Comparison of ENCODE assay signal across 22 cellular contexts in the genomic region with DNA sequence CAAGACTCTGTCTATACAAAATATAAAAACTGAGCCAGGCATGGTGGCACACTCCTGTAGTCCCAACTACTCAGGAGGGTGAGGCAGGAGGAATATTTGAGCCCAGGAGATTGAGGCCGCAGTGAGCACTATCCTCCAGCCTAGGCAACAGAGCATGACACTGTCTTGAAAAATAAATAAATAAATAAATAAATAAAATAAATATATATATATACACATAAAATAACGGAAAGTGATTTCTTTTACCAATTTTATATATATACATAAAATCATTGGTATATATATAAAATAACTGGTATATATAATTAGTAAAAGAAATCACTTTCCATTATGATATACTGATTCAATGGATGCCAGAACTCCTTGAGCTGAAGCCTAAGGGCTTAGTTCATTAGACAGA.
A peak's percentile ranks its signal among the peaks of the same experiment; 100 is the strongest.
DNase-seq lines count a peak whose midpoint lies in the region; ATAC-seq, FAIRE-seq and TF ChIP-seq lines count a peak whose summit lies in the region.
"Had no signal": no experiment of that assay in that cellular context is flagged by ENCODE, and none has a peak within 500 bp of the region (broad histone marks: within the 10 kb centered on the region; RNA-seq: fewer than 3 reads in every experiment).

No MANE protein-coding gene starts in this region.

- intact Hi-C loops in CD8-positive, alpha-beta T cell (cut with DNase I, micrococcal nuclease) = loop anchor here in 1 of 2 experiments (5.0 kb wide), 1 partner anchor 38 kb away; no protein-coding TSS in a partner anchor

- POLR2A ChIA-PET in CD8-positive, alpha-beta T cell (lab: Charles Lee) = interaction anchor here (0.7 kb wide), 1 partner anchor 11 kb away, joined by 3 read pairs; no protein-coding TSS in a partner anchor

- no peak overlapping the region for H3K4me3 Mint-ChIP-seq in nephron progenitor cell
- H3K4me3 Mint-ChIP-seq in stimulated activated memory B cell treated with anti-CD40 and anti-IgM and Interleukin-4, amounts not matched to agents 10 μg/mL and 1 μg/mL and 100 μg/mL, for 72 hours = no peak overlapping the region
- H3K4me3 Mint-ChIP-seq in CD8-positive, alpha-beta T cell = no peak overlapping the region
- H3K4me3 Mint-ChIP-seq: CD14-positive monocyte; CD4-positive, alpha-beta T cell had no signal

- DNase-seq in NCI-H82 (lab: John Stamatoyannopoulos, UW) (peak; percentile 48), NCI-H82 treated with DMSO at 0.1 percent for 48 hours (lab: John Stamatoyannopoulos, UW; ENCODE audit: unreplicated experiment) (no peak), nephron progenitor cell (no peak)
- DNase-seq in CD8-positive, alpha-beta T cell = no peak
- DNase-seq: ACHN; AML-193; BE2C; Calu3; CD4-positive, alpha-beta T cell; COR-L47; DMS53; DMS79 treated with DMSO at 0.1 percent for 48 hours; H7; HCEC 1CT had no signal

- H3K36me3 ChIP-seq in CD8-positive, alpha-beta T cell (ENCODE audit: insufficient read depth, low read length) = no peaks in the 10 kb centered on the region
- H3K36me3 ChIP-seq: BE2C had no signal

- H3K4me1 Mint-ChIP-seq in nephron progenitor cell = peaks cover 6% of the 10 kb centered on the region
- peaks cover 7% of the 10 kb centered on the region for H3K4me1 Mint-ChIP-seq in stimulated activated memory B cell treated with anti-CD40 and anti-IgM and Interleukin-4, amounts not matched to agents 10 μg/mL and 1 μg/mL and 100 μg/mL, for 72 hours
- peaks cover 24% of the 10 kb centered on the region for H3K4me1 Mint-ChIP-seq in CD8-positive, alpha-beta T cell (ENCODE audit: low read depth)

- no peaks in the 10 kb centered on the region for H3K4me1 ChIP-seq in CD8-positive, alpha-beta T cell (ENCODE audit: insufficient read depth, low read length)
- H3K4me1 ChIP-seq: BE2C had no signal

- no peaks in the 10 kb centered on the region for H3K27me3 ChIP-seq in CD8-positive, alpha-beta T cell (ENCODE audit: insufficient read depth, low read length)
- H3K27me3 ChIP-seq: BE2C; BLaER1 treated with 17β-estradiol and CSF1 and Interleukin-3, amounts not matched to agents 10 nM and 100 nM had no signal

- FAIRE-seq in TTC549 (lab: Jason Lieb, UNC) = peak; percentile 76
- FAIRE-seq: A549, GM12892, H1 had no signal

- peaks cover 32% of the 10 kb centered on the region for H3K36me3 Mint-ChIP-seq in nephron progenitor cell (ENCODE audit: low read depth)
- peaks cover 36% of the 10 kb centered on the region for H3K36me3 Mint-ChIP-seq in stimulated activated memory B cell treated with anti-CD40 and anti-IgM and Interleukin-4, amounts not matched to agents 10 μg/mL and 1 μg/mL and 100 μg/mL, for 72 hours
- peaks cover 27% of the 10 kb centered on the region for H3K36me3 Mint-ChIP-seq in CD8-positive, alpha-beta T cell

- peak overlapping the region; percentile 58 for H3K27ac Mint-ChIP-seq in nephron progenitor cell
- no peak overlapping the region for H3K27ac Mint-ChIP-seq in stimulated activated memory B cell treated with anti-CD40 and anti-IgM and Interleukin-4, amounts not matched to agents 10 μg/mL and 1 μg/mL and 100 μg/mL, for 72 hours
- no peak overlapping the region for H3K27ac Mint-ChIP-seq in CD8-positive, alpha-beta T cell
- H3K27ac Mint-ChIP-seq: CD4-positive, alpha-beta T cell had no signal

- no peak for TF ChIP-seq CTCF in nephron progenitor cell (IDR thresholded peaks at IDR 0.05)
- TF ChIP-seq CTCF in CD8-positive, alpha-beta T cell (IDR thresholded peaks at IDR 0.05) = no peak

- no peak overlapping the region for H3K27ac ChIP-seq in CD8-positive, alpha-beta T cell (ENCODE audit: low read depth, low read length)
- H3K27ac ChIP-seq: 22Rv1; A549; BLaER1 treated with 17β-estradiol and CSF1 and Interleukin-3, amounts not matched to agents 10 nM and 100 nM had no signal

- H3K4me3 ChIP-seq in CD8-positive, alpha-beta T cell (ENCODE audit: low read depth, low read length) = no peak overlapping the region
- H3K4me3 ChIP-seq: A549; BLaER1 treated with 17β-estradiol and CSF1 and Interleukin-3, amounts not matched to agents 10 nM and 100 nM had no signal

- no peak for ATAC-seq in stimulated activated memory B cell treated with anti-CD40 and anti-IgM and Interleukin-4, amounts not matched to agents 10 μg/mL and 1 μg/mL and 100 μg/mL, for 72 hours
- ATAC-seq in CD8-positive, alpha-beta T cell = no peak
- ATAC-seq: A549 had no signal

- CTCF ChIA-PET in CD8-positive, alpha-beta T cell (lab: Charles Lee) = interaction anchor here (1.0 kb wide), 1 partner anchor 102 kb away, joined by 3 read pairs; no protein-coding TSS in a partner anchor

- no peaks in the 10 kb centered on the region for H3K27me3 Mint-ChIP-seq in nephron progenitor cell (ENCODE audit: low read depth, poor library complexity)
- H3K27me3 Mint-ChIP-seq in stimulated activated memory B cell treated with anti-CD40 and anti-IgM and Interleukin-4, amounts not matched to agents 10 μg/mL and 1 μg/mL and 100 μg/mL, for 72 hours = no peaks in the 10 kb centered on the region
- no peaks in the 10 kb centered on the region for H3K27me3 Mint-ChIP-seq in CD8-positive, alpha-beta T cell (ENCODE audit: low read depth)
- H3K27me3 Mint-ChIP-seq: CD4-positive, alpha-beta T cell had no signal

- H3K9me3 ChIP-seq in CD8-positive, alpha-beta T cell (ENCODE audit: low read length) = no peaks in the 10 kb centered on the region
- H3K9me3 ChIP-seq: A549, BE2C had no signal

- peaks cover 7% of the 10 kb centered on the region for H3K9me3 Mint-ChIP-seq in nephron progenitor cell
- no peaks in the 10 kb centered on the region for H3K9me3 Mint-ChIP-seq in stimulated activated memory B cell treated with anti-CD40 and anti-IgM and Interleukin-4, amounts not matched to agents 10 μg/mL and 1 μg/mL and 100 μg/mL, for 72 hours
- H3K9me3 Mint-ChIP-seq in CD8-positive, alpha-beta T cell = no peaks in the 10 kb centered on the region
- H3K9me3 Mint-ChIP-seq: CD14-positive monocyte; CD4-positive, alpha-beta T cell had no signal
